Comparison of ENCODE assay signal across 28 cellular contexts in the genomic region with DNA sequence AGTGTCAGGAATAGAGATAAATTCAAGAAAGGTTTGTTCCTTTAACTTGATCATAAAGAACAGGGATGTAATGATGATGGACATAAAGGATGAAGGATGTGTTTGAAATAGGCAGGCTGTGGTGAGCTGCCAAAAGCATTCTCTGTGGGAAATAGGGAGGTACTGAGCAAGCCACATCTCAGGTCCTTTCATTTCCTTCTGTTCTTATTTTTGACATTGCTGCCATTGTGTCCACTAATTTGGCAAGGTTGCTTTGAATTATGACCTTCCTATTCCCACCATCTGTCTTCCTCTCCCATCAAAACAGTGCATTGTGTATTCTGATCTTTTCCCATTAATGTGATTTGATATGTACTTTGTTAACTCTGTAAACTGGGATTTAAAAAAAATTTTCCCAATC.
"Had no signal": no experiment of that assay in that cellular context is flagged by ENCODE, and none has a peak within 500 bp of the region (broad histone marks: within the 10 kb centered on the region; RNA-seq: fewer than 3 reads in every experiment).

No MANE protein-coding gene starts in this region.

- H3K27me3 Mint-ChIP-seq: activated naive CD8-positive, alpha-beta T cell treated with anti-CD3 and anti-CD28 coated beads for 36 hours; type B pancreatic cell had no signal

- H3K27ac ChIP-seq: adrenal gland, body of pancreas, cardiac muscle cell, epithelial cell of prostate, esophagus squamous epithelium, left lung, spleen, testis, vagina had no signal

- H3K4me3 Mint-ChIP-seq: activated CD8-positive, alpha-beta memory T cell treated with anti-CD3 and anti-CD28 coated beads, Interleukin-2, amount 10 ng/mL, durations not matched to agents 7 days and 5 days; activated CD8-positive, alpha-beta T cell treated with anti-CD3 and anti-CD28 coated beads, Interleukin-2, amount 10 ng/mL, durations not matched to agents 7 days and 5 days; activated naive CD8-positive, alpha-beta T cell treated with anti-CD3 and anti-CD28 coated beads for 36 hours; nephron; T-helper 17 cell; type B pancreatic cell had no signal

- H3K27me3 ChIP-seq: adrenal gland, body of pancreas, cardiac muscle cell, esophagus squamous epithelium, left lung, spleen, testis, vagina had no signal

- H3K4me1 Mint-ChIP-seq: activated CD8-positive, alpha-beta memory T cell treated with anti-CD3 and anti-CD28 coated beads, Interleukin-2, amount 10 ng/mL, durations not matched to agents 7 days and 5 days had no signal

- H3K4me3 ChIP-seq: adrenal gland, body of pancreas, cardiac muscle cell, esophagus squamous epithelium, left lung, lung, spleen, testis, vagina had no signal

- H3K36me3 ChIP-seq: adrenal gland, cardiac muscle cell, esophagus squamous epithelium, left lung, spleen, vagina had no signal

- DNase-seq: activated CD4-positive, alpha-beta T cell treated with anti-CD3 and anti-CD28 coated beads for 1 hour; activated CD4-positive, alpha-beta T cell treated with anti-CD3 and anti-CD28 coated beads, Interleukin-2, amount 50 U/mL, for 1 hour; activated CD8-positive, alpha-beta memory T cell treated with anti-CD3 and anti-CD28 coated beads, Interleukin-2, amount 10 ng/mL, durations not matched to agents 7 days and 5 days; activated CD8-positive, alpha-beta T cell treated with anti-CD3 and anti-CD28 coated beads, Interleukin-2, amount 10 ng/mL, durations not matched to agents 7 days and 5 days; activated naive CD8-positive, alpha-beta T cell treated with anti-CD3 and anti-CD28 coated beads for 36 hours; activated T-cell treated with anti-CD3 and anti-CD28 coated beads, Interleukin-2, amount 50 U/mL, for 48 hours; adrenal gland; aorta; body of pancreas; effector CD4-positive, alpha-beta T cell; esophagus squamous epithelium; foreskin melanocyte; left lung; posterior cingulate gyrus; right cardiac atrium; spleen; stimulated activated CD4-positive, alpha-beta T cell treated with anti-CD3 and anti-CD28 coated beads, Interleukin-2, amount 100 ng/mL, for 48 hours; stimulated activated naive CD4-positive, alpha-beta T cell treated with Interleukin-2 at 50 U/mL for 16 hours; T-helper 17 cell; T1000; testis had no signal

- H3K27ac Mint-ChIP-seq: activated CD8-positive, alpha-beta memory T cell treated with anti-CD3 and anti-CD28 coated beads, Interleukin-2, amount 10 ng/mL, durations not matched to agents 7 days and 5 days; activated CD8-positive, alpha-beta T cell treated with anti-CD3 and anti-CD28 coated beads, Interleukin-2, amount 10 ng/mL, durations not matched to agents 7 days and 5 days; activated naive CD8-positive, alpha-beta T cell treated with anti-CD3 and anti-CD28 coated beads for 36 hours; activated T-helper 2 cell treated with anti-CD3 and anti-CD28 coated beads, Interferon-gamma antibody, Interleukin-2, Interleukin-4, amounts not matched to agents 10 μg/mL and 5 μg/mL and 100 μg/mL, durations not matched to agents 14 hours and 24 hours and 36 hours; T-helper 17 cell; type B pancreatic cell had no signal

- H3K36me3 Mint-ChIP-seq: activated naive CD8-positive, alpha-beta T cell treated with anti-CD3 and anti-CD28 coated beads for 36 hours had no signal

- H3K9me3 ChIP-seq: adrenal gland, body of pancreas, esophagus squamous epithelium, left lung, spleen, testis, vagina had no signal

- H3K9me3 Mint-ChIP-seq: activated naive CD8-positive, alpha-beta T cell treated with anti-CD3 and anti-CD28 coated beads for 36 hours; activated T-helper 2 cell treated with anti-CD3 and anti-CD28 coated beads, Interferon-gamma antibody, Interleukin-2, Interleukin-4, amounts not matched to agents 10 μg/mL and 5 μg/mL and 100 μg/mL, durations not matched to agents 14 hours and 24 hours and 36 hours; nephron had no signal
